In genomic region chr15:59104912-59105732, GRCh38 we compare ENCODE assay signal across 8 cellular contexts. TPM values are rescaled to one million over a fixed set of nuclear protein-coding genes. Genes with fewer than 3 reads are reported as not detected.
A peak's percentile ranks its signal among the peaks of the same experiment; 100 is the strongest.
DNase-seq lines count a peak whose midpoint lies in the region; ATAC-seq and TF ChIP-seq lines count a peak whose summit lies in the region.

Gene CCNB2, plus strand, starts transcription at chr15:59105146. Its CDS starts 123 bp downstream, at chr15:59105269.

- H3K9me3 ChIP-seq in Loucy (ENCODE audit: insufficient read depth, low read depth, low read length) (no peaks in the 10 kb centered on the region), RWPE2 (ENCODE audit: severe bottlenecking) (no peaks in the 10 kb centered on the region)

- H3K36me3 ChIP-seq in H7 (replicated peaks; ENCODE audit: control insufficient read depth, insufficient read depth, low read length) (peaks cover 12% of the 10 kb centered on the region), Loucy (ENCODE audit: insufficient read depth, low read length) (peaks cover 22% of the 10 kb centered on the region; the same call in 1 of the 2 replicates), RWPE2 (ENCODE audit: low read depth) (peaks cover 48% of the 10 kb centered on the region)

- H3K9ac ChIP-seq in Loucy (ENCODE audit: low read depth, low read length, poor library complexity, severe bottlenecking) = peak within 1 kb of the TSS; percentile 90

- H3K9me3 Mint-ChIP-seq in activated T-helper 17 cell treated with anti-CD3 and anti-CD28 coated beads, Interleukin-2, amount 50 U/mL, for 72 hours = no peaks in the 10 kb centered on the region
- no peaks in the 10 kb centered on the region for H3K9me3 Mint-ChIP-seq in natural killer cell treated with Interleukin-12 subunit alpha and Interleukin-12 subunit beta and Interleukin-15 and Interleukin-18, amount 100 ng/mL, for 72 hours

- no peaks in the 10 kb centered on the region for H3K9me2 ChIP-seq in Loucy (replicated peaks; ENCODE audit: low read depth, low read length)

- H3K4me1 ChIP-seq in Loucy (ENCODE audit: insufficient read depth, low read length, poor library complexity, severe bottlenecking) (peaks cover 42% of the 10 kb centered on the region), RWPE2 (ENCODE audit: insufficient read depth, poor library complexity, severe bottlenecking) (peaks cover 11% of the 10 kb centered on the region)

- H3K27ac ChIP-seq in RWPE2 (ENCODE audit: poor library complexity, severe bottlenecking) = peak within 1 kb of the TSS; percentile 67

- H3K27ac Mint-ChIP-seq in activated T-helper 17 cell treated with anti-CD3 and anti-CD28 coated beads, Interleukin-2, amount 50 U/mL, for 72 hours = peak within 1 kb of the TSS; percentile 97
- peak within 1 kb of the TSS; percentile 94 to 96 for H3K27ac Mint-ChIP-seq in natural killer cell treated with Interleukin-12 subunit alpha and Interleukin-12 subunit beta and Interleukin-15 and Interleukin-18, amount 100 ng/mL, for 72 hours

- peak within 1 kb of the TSS; percentile 76 for H3K4me2 ChIP-seq in Loucy (ENCODE audit: low read depth, low read length, poor library complexity, severe bottlenecking)

- peak; percentile 98 for ATAC-seq in RWPE2 (ENCODE audit: low read depth)
- peak; percentile 99 for ATAC-seq in activated T-helper 17 cell treated with anti-CD3 and anti-CD28 coated beads, Interleukin-2, amount 50 U/mL, for 72 hours (replicated peaks)
- ATAC-seq in natural killer cell treated with Interleukin-12 subunit alpha and Interleukin-12 subunit beta and Interleukin-15 and Interleukin-18, amount 100 ng/mL, for 72 hours = peak; percentile 99 to 100

- TF ChIP-seq CTCF in Loucy (conservative IDR thresholded peaks at IDR 0.05; ENCODE audit: low read length) (no peak), RWPE2 (IDR thresholded peaks at IDR 0.05; ENCODE audit: poor library complexity, severe bottlenecking) (no peak)

- peaks cover 22% of the 10 kb centered on the region for H4K20me1 ChIP-seq in Loucy (ENCODE audit: insufficient read depth, low read length, poor library complexity, severe bottlenecking)

- DNase-seq in ELR (ENCODE audit: low read depth) = peak; percentile 96
- peak; percentile 93 for DNase-seq in H7
- peak; percentile 91 for DNase-seq in RWPE2 (ENCODE audit: low spot score)
- DNase-seq in fibroblast of peridontal ligament (ENCODE audit: extremely low read depth) = peak; percentile 95
- peak; percentile 87 for DNase-seq in natural killer cell treated with Interleukin-12 subunit alpha and Interleukin-12 subunit beta and Interleukin-15 and Interleukin-18, amount 100 ng/mL, for 72 hours (ENCODE audit: low spot score)
- peak; percentile 79 for DNase-seq in stimulated activated naive CD4-positive, alpha-beta T cell treated with Interleukin-2 at 50 U/mL for 16 hours (lab: John Stamatoyannopoulos, UW)

- H3F3A ChIP-seq in Loucy (ENCODE audit: low read depth) = no peaks in the 10 kb centered on the region

- no peaks in the 10 kb centered on the region for H3K27me3 Mint-ChIP-seq in activated T-helper 17 cell treated with anti-CD3 and anti-CD28 coated beads, Interleukin-2, amount 50 U/mL, for 72 hours
- H3K27me3 Mint-ChIP-seq in natural killer cell treated with Interleukin-12 subunit alpha and Interleukin-12 subunit beta and Interleukin-15 and Interleukin-18, amount 100 ng/mL, for 72 hours = no peaks in the 10 kb centered on the region

- peaks cover 51% of the 10 kb centered on the region for H3K79me2 ChIP-seq in Loucy (ENCODE audit: insufficient read depth, low read length)

- peaks cover 9% of the 10 kb centered on the region for H3K4me1 Mint-ChIP-seq in activated T-helper 17 cell treated with anti-CD3 and anti-CD28 coated beads, Interleukin-2, amount 50 U/mL, for 72 hours
- peaks cover 9 to 16% of the 10 kb centered on the region in 2 donors for H3K4me1 Mint-ChIP-seq in natural killer cell treated with Interleukin-12 subunit alpha and Interleukin-12 subunit beta and Interleukin-15 and Interleukin-18, amount 100 ng/mL, for 72 hours (ENCODE audit: low read depth in 2 of 2)

- H3K4me3 ChIP-seq in H7 (ENCODE audit: insufficient read depth, low read depth, low read length) (peak within 1 kb of the TSS; percentile 95), Loucy (ENCODE audit: low read length, poor library complexity, severe bottlenecking) (peak within 1 kb of the TSS; percentile 84), RWPE2 (ENCODE audit: severe bottlenecking) (peak within 1 kb of the TSS; percentile 87)

- H3K36me3 Mint-ChIP-seq in activated T-helper 17 cell treated with anti-CD3 and anti-CD28 coated beads, Interleukin-2, amount 50 U/mL, for 72 hours (ENCODE audit: low read depth) = peaks cover 29% of the 10 kb centered on the region
- H3K36me3 Mint-ChIP-seq in natural killer cell treated with Interleukin-12 subunit alpha and Interleukin-12 subunit beta and Interleukin-15 and Interleukin-18, amount 100 ng/mL, for 72 hours = peaks cover 5% of the 10 kb centered on the region

- H3K4me3 Mint-ChIP-seq in activated T-helper 17 cell treated with anti-CD3 and anti-CD28 coated beads, Interleukin-2, amount 50 U/mL, for 72 hours = peak within 1 kb of the TSS; percentile 93
- H3K4me3 Mint-ChIP-seq in natural killer cell treated with Interleukin-12 subunit alpha and Interleukin-12 subunit beta and Interleukin-15 and Interleukin-18, amount 100 ng/mL, for 72 hours = peak within 1 kb of the TSS; percentile 99

- H3K27me3 ChIP-seq in H7 (ENCODE audit: control insufficient read depth, insufficient read depth, low read length) (no peaks in the 10 kb centered on the region), Loucy (ENCODE audit: insufficient read depth, low read length, poor library complexity, severe bottlenecking) (no peaks in the 10 kb centered on the region), RWPE2 (ENCODE audit: insufficient read depth, poor library complexity, severe bottlenecking) (no peaks in the 10 kb centered on the region)

- H2AFZ ChIP-seq in Loucy (ENCODE audit: low read length) = peak within 1 kb of the TSS; percentile 91

RNA-seq across cellular contexts. Expression of gene CCNB2, which starts in this region (rescaled TPM):
- total RNA-seq in H7 (2014; rRNA removed; shearing (Covaris generic)) = 103 and 128 TPM in 2 replicates
- total RNA-seq in activated T-helper 17 cell treated with anti-CD3 and anti-CD28 coated beads, Interleukin-2, amount 50 U/mL, for 72 hours = 10 to 100 TPM; 68.5 to 72.8 TPM
- total RNA-seq in natural killer cell treated with Interleukin-12 subunit alpha and Interleukin-12 subunit beta and Interleukin-15 and Interleukin-18, amount 100 ng/mL, for 72 hours = 10 to 100 TPM; 28.8 to 41.8 TPM

Comparison
In these comparisons a context has a peak if more than half of its experiments do, and no peak if none do; other contexts are left out.
1. Peak in every context shown above with its lines: DNase-seq, ATAC-seq, H3K4me3 ChIP-seq and H3K27ac ChIP-seq.